8 cellular contexts compared by ENCODE assay signal in genomic region chr15:64836023-64836536, GRCh38. TPM values are rescaled to one million over a fixed set of nuclear protein-coding genes. Genes with fewer than 3 reads are reported as not detected.
DNase-seq lines count a peak whose midpoint lies in the region; ATAC-seq and TF ChIP-seq lines count a peak whose summit lies in the region.

No MANE protein-coding gene starts in this region.

- TF ChIP-seq CTCF in chondrocyte (IDR thresholded peaks at IDR 0.05) = peak; percentile 49

- peak overlapping the region; percentile 57 for H3K4me3 ChIP-seq in CD4-positive, CD25-positive, alpha-beta regulatory T cell (ENCODE audit: low read depth, low read length)

- peak overlapping the region; percentile 54 to 79 (median 76) for H3K27ac Mint-ChIP-seq in CD4-positive, CD25-positive, alpha-beta regulatory T cell
- H3K27ac Mint-ChIP-seq in IgD-negative memory B cell (peak overlapping the region; percentile 37 to 76 (median 69)), chondrocyte (ENCODE audit: unreplicated experiment) (no peak overlapping the region), naive B cell (peak overlapping the region in 4 of 6 donors; percentile 7 to 89 (median 52))

- no peaks in the 10 kb centered on the region for H3K36me3 Mint-ChIP-seq in CD4-positive, CD25-positive, alpha-beta regulatory T cell
- H3K36me3 Mint-ChIP-seq in IgD-negative memory B cell (peaks cover 2% of the 10 kb centered on the region), chondrocyte (ENCODE audit: low read depth) (no peaks in the 10 kb centered on the region), naive B cell (no peaks in the 10 kb centered on the region)

- no peaks in the 10 kb centered on the region for H3K27me3 ChIP-seq in CD4-positive, CD25-positive, alpha-beta regulatory T cell (ENCODE audit: control insufficient read depth, insufficient read depth, low read length)

- peaks cover 23% of the 10 kb centered on the region for H3K4me1 ChIP-seq in CD4-positive, CD25-positive, alpha-beta regulatory T cell (ENCODE audit: control insufficient read depth, insufficient read depth, low read length, poor library complexity, severe bottlenecking)

- no peak for ATAC-seq in CD4-positive, CD25-positive, alpha-beta regulatory T cell (ENCODE audit: low read depth in 2 of 2)
- no peak for ATAC-seq in naive B cell (ENCODE audit: low read depth in 2 of 2)
- ATAC-seq in GM19351 (IDR thresholded peaks at IDR 0.05; ENCODE audit: unreplicated experiment) = no peak

- H3K9me3 Mint-ChIP-seq in CD4-positive, CD25-positive, alpha-beta regulatory T cell = no peaks in the 10 kb centered on the region
- H3K9me3 Mint-ChIP-seq in IgD-negative memory B cell (no peaks in the 10 kb centered on the region), chondrocyte (ENCODE audit: low read depth) (no peaks in the 10 kb centered on the region), naive B cell (peaks cover 0 to 2% (median 0%) of the 10 kb centered on the region in 7 donors)

- no peak for DNase-seq in CD4-positive, CD25-positive, alpha-beta regulatory T cell
- DNase-seq in chondrocyte (ENCODE audit: low spot score) = no peak
- no peak for DNase-seq in naive B cell
- DNase-seq in glomerular visceral epithelial cell (ENCODE audit: extremely low spot score) = no peak
- DNase-seq in NCI-H446 (lab: John Stamatoyannopoulos, UW) = no peak
- DNase-seq in iPS-NIHi7 (ENCODE audit: extremely low spot score) = no peak

- H3K4me1 Mint-ChIP-seq in CD4-positive, CD25-positive, alpha-beta regulatory T cell = peaks cover 16 to 54% (median 34%) of the 10 kb centered on the region in 4 donors
- H3K4me1 Mint-ChIP-seq in IgD-negative memory B cell = peaks cover 23 to 25% (median 25%) of the 10 kb centered on the region in 3 donors
- peaks cover 16% of the 10 kb centered on the region for H3K4me1 Mint-ChIP-seq in chondrocyte (ENCODE audit: low read depth)
- peaks cover 30 to 34% (median 32%) of the 10 kb centered on the region in 3 donors for H3K4me1 Mint-ChIP-seq in naive B cell

- H3K4me3 Mint-ChIP-seq in CD4-positive, CD25-positive, alpha-beta regulatory T cell = peak overlapping the region in 3 of 4 donors; percentile 22 to 76 (median 72)
- H3K4me3 Mint-ChIP-seq in IgD-negative memory B cell (peak overlapping the region; percentile 10 to 73 (median 62)), chondrocyte (ENCODE audit: unreplicated experiment) (peak overlapping the region; percentile 64), naive B cell (peak overlapping the region; percentile 15 to 78 (median 60))

- H3K9me3 ChIP-seq in CD4-positive, CD25-positive, alpha-beta regulatory T cell (ENCODE audit: control insufficient read depth in 2 of 2, low read length in 2 of 2) = no peaks in the 10 kb centered on the region

- no peaks in the 10 kb centered on the region for H3K36me3 ChIP-seq in CD4-positive, CD25-positive, alpha-beta regulatory T cell (ENCODE audit: control insufficient read depth, insufficient read depth, low read length)

- no peaks in the 10 kb centered on the region for H3K27me3 Mint-ChIP-seq in CD4-positive, CD25-positive, alpha-beta regulatory T cell
- H3K27me3 Mint-ChIP-seq in IgD-negative memory B cell (no peaks in the 10 kb centered on the region), chondrocyte (ENCODE audit: low read depth) (no peaks in the 10 kb centered on the region), naive B cell (no peaks in the 10 kb centered on the region)

- H3K27ac ChIP-seq in CD4-positive, CD25-positive, alpha-beta regulatory T cell (ENCODE audit: insufficient read depth, low read length, poor library complexity, severe bottlenecking) = peak overlapping the region; percentile 55

RNA-seq across cellular contexts. Expression of gene PLEKHO2, which starts 5.6 kb away (rescaled TPM):
- 15.6 TPM for total RNA-seq in CD4-positive, CD25-positive, alpha-beta regulatory T cell
- polyA plus RNA-seq in CD4-positive, CD25-positive, alpha-beta regulatory T cell = 10 to 100 TPM; 27.2 to 33.4 (median 29.3) TPM
- polyA plus RNA-seq in IgD-negative memory B cell (45.1 TPM), naive B cell (ENCODE audit: low read depth in 6 of 6) (10 to 100 TPM in 5 of 6 donors, 1 to 10 TPM in 1; 9.7 to 20.7 (median 14.4) TPM)
- total RNA-seq in chondrocyte = 19.5 to 20.3 TPM (median 20.3 TPM) in 3 replicates

RNA-seq across cellular contexts. Expression of gene PIF1, which starts 10.6 kb away (rescaled TPM):
- total RNA-seq in CD4-positive, CD25-positive, alpha-beta regulatory T cell = 0.37 TPM
- under 1 TPM in 3 of 4 donors, not detected in 1; 0.07 to 0.34 (median 0.24) TPM for polyA plus RNA-seq in CD4-positive, CD25-positive, alpha-beta regulatory T cell
- polyA plus RNA-seq in IgD-negative memory B cell (2.4 TPM), naive B cell (ENCODE audit: low read depth in 6 of 6) (under 1 TPM in 3 of 6 donors, not detected in 3; 0.24 to 0.62 (median 0.45) TPM)
- 1.8 to 6.1 TPM (median 5.9 TPM) in 3 replicates for total RNA-seq in chondrocyte
